In the genomic region with DNA sequence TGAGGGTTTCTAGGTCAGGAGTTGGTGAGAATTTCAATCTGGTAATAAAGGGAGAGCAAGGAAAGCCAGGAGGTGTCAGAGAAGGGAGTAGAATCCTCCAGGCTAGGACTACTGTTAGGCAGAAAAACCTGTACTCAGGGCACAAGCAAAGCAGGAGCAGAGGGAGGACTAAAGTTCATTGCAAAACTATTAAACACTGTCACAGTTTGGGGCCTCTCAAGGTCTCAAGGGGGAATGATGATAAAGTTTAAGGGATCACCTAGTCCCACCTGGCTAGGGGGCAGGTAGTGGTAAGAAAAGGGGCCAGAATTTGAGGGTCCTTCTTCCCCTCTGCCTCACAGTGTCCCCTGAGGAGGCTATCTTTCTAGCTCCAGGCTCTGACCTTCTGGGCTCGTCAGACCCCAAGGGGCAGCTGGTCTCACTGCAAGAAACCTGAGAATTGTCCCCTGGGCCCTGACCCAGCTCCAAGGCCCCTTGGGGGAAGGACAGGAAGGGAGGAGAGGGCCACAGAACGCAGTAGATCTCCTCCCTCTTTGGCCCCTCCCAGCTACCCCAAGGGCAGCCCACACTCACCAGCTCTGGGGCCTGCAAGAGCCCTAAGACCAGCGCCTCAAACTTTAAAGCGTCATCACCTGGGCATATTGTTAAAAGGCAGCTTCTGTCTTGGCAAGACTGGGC, we compare ENCODE assay signal across 8 cellular contexts. TPM values are rescaled to one million over a fixed set of nuclear protein-coding genes. Genes with fewer than 3 reads are reported as not detected.
DNase-seq lines count a peak whose midpoint lies in the region; ATAC-seq, FAIRE-seq and TF ChIP-seq lines count a peak whose summit lies in the region.

No MANE protein-coding gene starts in this region.

- H3K4me1 ChIP-seq in BLaER1 (peaks cover 78% of the 10 kb centered on the region), pancreas (peaks cover 4 to 24% (median 5%) of the 10 kb centered on the region in 3 donors)

- peak; percentile 73 for ATAC-seq in GM19438 (IDR thresholded peaks at IDR 0.05; ENCODE audit: low read depth, unreplicated experiment)
- ATAC-seq in HG03442 (IDR thresholded peaks at IDR 0.05; ENCODE audit: unreplicated experiment), result peak; percentile 62
- peak; percentile 39 to 64 (median 55) for ATAC-seq in pancreas

- no peaks in the 10 kb centered on the region for H3K27me3 ChIP-seq in BLaER1
- H3K27me3 ChIP-seq in pancreas, result no peaks in the 10 kb centered on the region

- H3K4me3 Mint-ChIP-seq in activated CD4-positive, alpha-beta T cell treated with anti-CD3 and anti-CD28 coated beads, Interleukin-2, amount 10 ng/mL, durations not matched to agents 24 days and 14 days, result peak overlapping the region; percentile 84

- FAIRE-seq in pancreas (lab: Jason Lieb, UNC), result no peak

- peaks cover under 1% of the 10 kb centered on the region; the same call in 1 of the 2 replicates for H3K36me3 ChIP-seq in BLaER1
- no peaks in the 10 kb centered on the region for H3K36me3 ChIP-seq in pancreas

- peaks cover 29% of the 10 kb centered on the region for H3K36me3 Mint-ChIP-seq in activated CD4-positive, alpha-beta T cell treated with anti-CD3 and anti-CD28 coated beads, Interleukin-2, amount 10 ng/mL, durations not matched to agents 24 days and 14 days (ENCODE audit: low read depth)

- H3K9ac ChIP-seq in BLaER1, result peak overlapping the region; percentile 96

- intact Hi-C loops in activated CD4-positive, alpha-beta T cell treated with anti-CD3 and anti-CD28 coated beads, Interleukin-2, amount 10 ng/mL, durations not matched to agents 24 days and 14 days (cut with micrococcal nuclease), result loop anchor here (1.0 kb wide), 1 partner anchor 9 kb away; no protein-coding TSS in a partner anchor
- intact Hi-C loops in pancreas (cut with DNase I), result no loop called here

- peak overlapping the region; percentile 95 for H3K4me3 ChIP-seq in BLaER1
- peak overlapping the region; percentile 59 for H3K4me3 ChIP-seq in fibroblast of mammary gland (ENCODE audit: control insufficient read depth, low read depth, low read length)
- H3K4me3 ChIP-seq in pancreas, result peak overlapping the region; percentile 61 to 97 (median 84)

- peak; percentile 88 for DNase-seq in activated CD4-positive, alpha-beta T cell treated with anti-CD3 and anti-CD28 coated beads, Interleukin-2, amount 10 ng/mL, durations not matched to agents 24 days and 14 days
- DNase-seq in fibroblast of mammary gland (ENCODE audit: low read depth) (no peak), pancreas (peak in 5 of 6 donors; percentile 31 to 58 (median 41)), NCI-H446 treated with DMSO at 0.1 percent for 48 hours (lab: John Stamatoyannopoulos, UW) (no peak), NCI-H1417 (lab: John Stamatoyannopoulos, UW) (no peak)

- H3K27me3 Mint-ChIP-seq in activated CD4-positive, alpha-beta T cell treated with anti-CD3 and anti-CD28 coated beads, Interleukin-2, amount 10 ng/mL, durations not matched to agents 24 days and 14 days, result no peaks in the 10 kb centered on the region

- peaks cover 22% of the 10 kb centered on the region for H4K20me1 ChIP-seq in BLaER1

- H3K9me3 Mint-ChIP-seq in activated CD4-positive, alpha-beta T cell treated with anti-CD3 and anti-CD28 coated beads, Interleukin-2, amount 10 ng/mL, durations not matched to agents 24 days and 14 days, result no peaks in the 10 kb centered on the region

- H3K4me2 ChIP-seq in BLaER1, result peak overlapping the region; percentile 100

- peak overlapping the region; percentile 83 for H3K27ac Mint-ChIP-seq in activated CD4-positive, alpha-beta T cell treated with anti-CD3 and anti-CD28 coated beads, Interleukin-2, amount 10 ng/mL, durations not matched to agents 24 days and 14 days

- WGBS in pancreas, 2 donors, result 19 to 24% methylated on average over 4 of the region's 4 CpGs

- H3K4me1 Mint-ChIP-seq in activated CD4-positive, alpha-beta T cell treated with anti-CD3 and anti-CD28 coated beads, Interleukin-2, amount 10 ng/mL, durations not matched to agents 24 days and 14 days, result peaks cover 59% of the 10 kb centered on the region

- H3K27ac ChIP-seq in BLaER1 (peak overlapping the region; percentile 98), pancreas (peak overlapping the region; percentile 59 to 86 (median 72))

- H3K9me3 ChIP-seq in BLaER1 (no peaks in the 10 kb centered on the region), pancreas (no peaks in the 10 kb centered on the region)

- TF ChIP-seq CTCF in fibroblast of mammary gland (conservative IDR thresholded peaks at IDR 0.05; ENCODE audit: control insufficient read depth, insufficient read depth, low read depth, low read length) (no peak), pancreas (IDR thresholded peaks at IDR 0.05) (no peak)

RNA-seq across cellular contexts. Expression of a gene that starts 1.0 kb away (rescaled TPM):
- total RNA-seq in activated CD4-positive, alpha-beta T cell treated with anti-CD3 and anti-CD28 coated beads, Interleukin-2, amount 10 ng/mL, durations not matched to agents 24 days and 14 days, result 22.7 and 23.2 TPM in 2 replicates
- 10 to 100 TPM; 18.1 to 23.1 (median 20.4) TPM for total RNA-seq in pancreas
- polyA plus RNA-seq in pancreas, result 10 to 100 TPM in 1 of 2 donors, 1 to 10 TPM in 1; 8.1 to 29.4 TPM

RNA-seq across cellular contexts. Expression of a gene that starts 30.1 kb away (rescaled TPM):
- total RNA-seq in activated CD4-positive, alpha-beta T cell treated with anti-CD3 and anti-CD28 coated beads, Interleukin-2, amount 10 ng/mL, durations not matched to agents 24 days and 14 days, result 15.4 and 16.0 TPM in 2 replicates
- total RNA-seq in pancreas, result 10 to 100 TPM in 4 of 6 donors, 1 to 10 TPM in 2; 7.8 to 25.0 (median 13.1) TPM
- 1 to 10 TPM; 6.4 to 7.9 TPM for polyA plus RNA-seq in pancreas

Comparison
In these comparisons a context has a peak if more than half of its experiments do, and no peak if none do; other contexts are left out.
1. DNase-seq: peak in activated CD4-positive, alpha-beta T cell treated with anti-CD3 and anti-CD28 coated beads, Interleukin-2, amount 10 ng/mL, durations not matched to agents 24 days and 14 days (single experiment) and pancreas (5 of 6); none in fibroblast of mammary gland (single experiment), NCI-H446 treated with DMSO at 0.1 percent for 48 hours (single experiment) and NCI-H1417 (0 of 3).
2. Peak in every context shown above with its lines, with median percentiles within 50 percentile points of each other: H3K4me3 ChIP-seq and ATAC-seq.